32 cellular contexts compared by ENCODE assay signal in the genomic region with DNA sequence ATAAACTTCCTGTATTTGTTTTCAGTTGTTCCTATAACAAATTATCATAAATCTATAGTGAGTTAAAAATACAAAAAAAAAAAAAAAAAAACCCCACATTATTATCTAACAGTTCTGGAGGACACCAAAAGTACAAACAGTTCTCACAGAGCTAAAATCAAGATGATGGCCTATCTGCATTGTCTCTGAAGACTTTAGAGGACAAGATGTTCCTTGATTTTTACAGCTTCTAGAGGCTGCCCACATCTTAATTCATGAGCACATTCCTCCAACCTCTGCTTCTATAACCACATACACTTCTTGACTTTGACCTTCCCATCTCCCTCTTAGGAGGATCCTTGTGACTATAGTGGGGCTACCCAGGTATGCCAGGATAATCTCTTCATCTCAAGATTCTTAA.
"Had no signal": no experiment of that assay in that cellular context is flagged by ENCODE, and none has a peak within 500 bp of the region (broad histone marks: within the 10 kb centered on the region; RNA-seq: fewer than 3 reads in every experiment).

No MANE protein-coding gene starts in this region.

- H3K36me3 ChIP-seq: esophagus squamous epithelium, gastrocnemius medialis, heart left ventricle had no signal

- H3K27me3 Mint-ChIP-seq: activated CD4-positive, alpha-beta memory T cell treated with anti-CD3 and anti-CD28 coated beads for 36 hours; activated CD4-positive, alpha-beta T cell treated with anti-CD3 and anti-CD28 coated beads for 36 hours; activated CD4-positive, alpha-beta T cell treated with anti-CD3 and anti-CD28 coated beads, Interleukin-2, amount 10 ng/mL, durations not matched to agents 24 days and 14 days; activated CD8-positive, alpha-beta memory T cell treated with anti-CD3 and anti-CD28 coated beads, Interleukin-2, amount 10 ng/mL, durations not matched to agents 7 days and 5 days; activated naive CD8-positive, alpha-beta T cell treated with anti-CD3 and anti-CD28 coated beads, Interleukin-2, amount 10 ng/mL, durations not matched to agents 7 days and 5 days; T-helper 17 cell had no signal

- H3K4me1 Mint-ChIP-seq: activated CD4-positive, alpha-beta T cell treated with anti-CD3 and anti-CD28 coated beads for 36 hours; activated CD4-positive, alpha-beta T cell treated with anti-CD3 and anti-CD28 coated beads, Interleukin-2, amount 10 ng/mL, durations not matched to agents 24 days and 14 days; activated CD8-positive, alpha-beta memory T cell treated with anti-CD3 and anti-CD28 coated beads, Interleukin-2, amount 10 ng/mL, durations not matched to agents 7 days and 5 days; activated naive CD8-positive, alpha-beta T cell treated with anti-CD3 and anti-CD28 coated beads, Interleukin-2, amount 10 ng/mL, durations not matched to agents 7 days and 5 days; T-helper 17 cell had no signal

- H3K9me3 Mint-ChIP-seq: activated CD4-positive, alpha-beta T cell treated with anti-CD3 and anti-CD28 coated beads, Interleukin-2, amount 10 ng/mL, durations not matched to agents 24 days and 14 days; activated naive CD4-positive, alpha-beta T cell treated with anti-CD3 and anti-CD28 coated beads for 36 hours had no signal

- H3K4me1 ChIP-seq: body of pancreas, esophagus squamous epithelium, gastrocnemius medialis, heart left ventricle had no signal

- H3K4me3 ChIP-seq: body of pancreas, esophagus squamous epithelium, gastrocnemius medialis, heart left ventricle had no signal

- H3K27me3 ChIP-seq: body of pancreas, esophagus squamous epithelium, gastrocnemius medialis, heart left ventricle had no signal

- H3K4me3 Mint-ChIP-seq: activated CD4-positive, alpha-beta memory T cell treated with anti-CD3 and anti-CD28 coated beads for 36 hours; activated CD4-positive, alpha-beta T cell treated with anti-CD3 and anti-CD28 coated beads for 36 hours; activated CD4-positive, alpha-beta T cell treated with anti-CD3 and anti-CD28 coated beads, Interleukin-2, amount 10 ng/mL, durations not matched to agents 24 days and 14 days; activated CD8-positive, alpha-beta memory T cell treated with anti-CD3 and anti-CD28 coated beads, Interleukin-2, amount 10 ng/mL, durations not matched to agents 7 days and 5 days; activated CD8-positive, alpha-beta T cell treated with anti-CD3 and anti-CD28 coated beads, Interleukin-2, amount 10 ng/mL, durations not matched to agents 7 days and 5 days; activated naive CD4-positive, alpha-beta T cell treated with anti-CD3 and anti-CD28 coated beads for 36 hours; activated naive CD8-positive, alpha-beta T cell treated with anti-CD3 and anti-CD28 coated beads, Interleukin-2, amount 10 ng/mL, durations not matched to agents 7 days and 5 days; activated T-helper 1 cell treated with anti-CD3 and anti-CD28 coated beads, Interleukin-12 subunit alpha, Interleukin-12 subunit beta, Interleukin-2, Interleukin-4 antibody, amounts not matched to agents 30 ng/mL and 10 ng/mL and 1 ng/mL, durations not matched to agents 14 hours and 24 hours and 36 hours; T-helper 17 cell; T-helper 2 cell treated with Interferon-gamma antibody and Interleukin-4, amounts not matched to agents 5 μg/mL and 100 μg/mL, for 36 hours had no signal

- H3K27ac Mint-ChIP-seq: activated CD4-positive, alpha-beta memory T cell treated with anti-CD3 and anti-CD28 coated beads for 36 hours; activated CD4-positive, alpha-beta T cell treated with anti-CD3 and anti-CD28 coated beads for 36 hours; activated CD4-positive, alpha-beta T cell treated with anti-CD3 and anti-CD28 coated beads, Interleukin-2, amount 10 ng/mL, durations not matched to agents 24 days and 14 days; activated CD8-positive, alpha-beta memory T cell treated with anti-CD3 and anti-CD28 coated beads, Interleukin-2, amount 10 ng/mL, durations not matched to agents 7 days and 5 days; activated CD8-positive, alpha-beta T cell treated with anti-CD3 and anti-CD28 coated beads, Interleukin-2, amount 10 ng/mL, durations not matched to agents 7 days and 5 days; activated naive CD4-positive, alpha-beta T cell treated with anti-CD3 and anti-CD28 coated beads for 36 hours; activated naive CD4-positive, alpha-beta T cell treated with anti-CD3 and anti-CD28 coated beads, Interleukin-2, amount 50 U/mL, for 72 hours; activated naive CD8-positive, alpha-beta T cell treated with anti-CD3 and anti-CD28 coated beads, Interleukin-2, amount 10 ng/mL, durations not matched to agents 7 days and 5 days; activated T-helper 1 cell treated with anti-CD3 and anti-CD28 coated beads, Interleukin-12 subunit alpha, Interleukin-12 subunit beta, Interleukin-2, Interleukin-4 antibody, amounts not matched to agents 30 ng/mL and 10 ng/mL and 1 ng/mL, durations not matched to agents 14 hours and 24 hours and 36 hours; activated T-helper 2 cell treated with anti-CD3 and anti-CD28 coated beads, Interferon-gamma antibody, Interleukin-2, Interleukin-4, amounts not matched to agents 10 μg/mL and 5 μg/mL and 100 μg/mL, durations not matched to agents 14 hours and 24 hours and 36 hours; T-helper 17 cell; T-helper 2 cell treated with Interferon-gamma antibody and Interleukin-4, amounts not matched to agents 5 μg/mL and 100 μg/mL, for 36 hours had no signal

- H3K27ac ChIP-seq: body of pancreas, epithelial cell of prostate, esophagus squamous epithelium, heart left ventricle had no signal

- ATAC-seq: activated CD4-positive, alpha-beta T cell treated with anti-CD3 and anti-CD28 coated beads for 36 hours; activated CD8-positive, alpha-beta memory T cell treated with anti-CD3 and anti-CD28 coated beads, Interleukin-2, amount 10 ng/mL, durations not matched to agents 7 days and 5 days; activated CD8-positive, alpha-beta T cell treated with anti-CD3 and anti-CD28 coated beads, Interleukin-2, amount 10 ng/mL, durations not matched to agents 7 days and 5 days; activated naive CD4-positive, alpha-beta T cell treated with anti-CD3 and anti-CD28 coated beads, Interleukin-2, amount 50 U/mL, for 72 hours; body of pancreas; heart left ventricle; T-helper 17 cell had no signal

- H3K9me3 ChIP-seq: gastrocnemius medialis had no signal

- DNase-seq: activated CD4-positive, alpha-beta memory T cell treated with anti-CD3 and anti-CD28 coated beads for 36 hours; activated CD4-positive, alpha-beta T cell treated with anti-CD3 and anti-CD28 coated beads for 36 hours; activated CD4-positive, alpha-beta T cell treated with anti-CD3 and anti-CD28 coated beads, Interleukin-2, amount 10 ng/mL, durations not matched to agents 24 days and 14 days; activated CD4-positive, CD25-positive, alpha-beta regulatory T cell; activated CD4-positive, CD25-positive, alpha-beta regulatory T cell treated with anti-CD3 and anti-CD28 coated beads, Interleukin-2, amount 50 U/mL, for 72 hours; activated CD8-positive, alpha-beta memory T cell treated with anti-CD3 and anti-CD28 coated beads, Interleukin-2, amount 10 ng/mL, durations not matched to agents 7 days and 5 days; activated CD8-positive, alpha-beta memory T cell treated with anti-CD3 and anti-CD28 coated beads, Interleukin-2, amount 50 U/mL, for 4 hours; activated CD8-positive, alpha-beta T cell treated with anti-CD3 and anti-CD28 coated beads, Interleukin-2, amount 10 ng/mL, durations not matched to agents 7 days and 5 days; activated effector memory CD4-positive, alpha-beta T cell treated with anti-CD3 and anti-CD28 coated beads, Interleukin-2, amount 50 U/mL, for 16 hours; activated naive CD4-positive, alpha-beta T cell treated with anti-CD3 and anti-CD28 coated beads for 36 hours; activated naive CD8-positive, alpha-beta T cell treated with anti-CD3 and anti-CD28 coated beads, Interleukin-2, amount 10 ng/mL, durations not matched to agents 7 days and 5 days; activated T-cell treated with anti-CD3 and anti-CD28 coated beads, Interleukin-2, amount 50 U/mL, for 1 hour; activated T-cell treated with anti-CD3 and anti-CD28 coated beads, Interleukin-2, amount 50 U/mL, for 48 hours; amygdala; aorta; body of pancreas; caudate nucleus; effector CD8-positive, alpha-beta T cell; esophagus squamous epithelium; foreskin fibroblast; gastrocnemius medialis; glutamatergic neuron; heart left ventricle; SW 1271; T-helper 1 cell; T-helper 17 cell; T1000 had no signal

- H3K36me3 Mint-ChIP-seq: activated CD4-positive, alpha-beta memory T cell treated with anti-CD3 and anti-CD28 coated beads for 36 hours; activated CD8-positive, alpha-beta memory T cell treated with anti-CD3 and anti-CD28 coated beads, Interleukin-2, amount 10 ng/mL, durations not matched to agents 7 days and 5 days; activated naive CD4-positive, alpha-beta T cell treated with anti-CD3 and anti-CD28 coated beads, Interleukin-2, amount 50 U/mL, for 72 hours; activated naive CD8-positive, alpha-beta T cell treated with anti-CD3 and anti-CD28 coated beads, Interleukin-2, amount 10 ng/mL, durations not matched to agents 7 days and 5 days had no signal
